Comparison of ENCODE assay signal across 12 cellular contexts in genomic region chr5:28779161-28779754, GRCh38.
A peak's percentile ranks its signal among the peaks of the same experiment; 100 is the strongest.
DNase-seq lines count a peak whose midpoint lies in the region; FAIRE-seq and TF ChIP-seq lines count a peak whose summit lies in the region.
"Had no signal": no experiment of that assay in that cellular context is flagged by ENCODE, and none has a peak within 500 bp of the region (broad histone marks: within the 10 kb centered on the region; RNA-seq: fewer than 3 reads in every experiment).

No MANE protein-coding gene starts in this region.

- H4K91ac ChIP-seq in H1 (replicated peaks; ENCODE audit: insufficient read length, low read length) = no peak overlapping the region

- FAIRE-seq in HTR-8/SVneo (lab: Jason Lieb, UNC) (no peak), H1 (lab: Jason Lieb, UNC) (no peak)

- DNase-seq in A673 (ENCODE audit: low spot score) = peak; percentile 15
- peak; percentile 49 for DNase-seq in HTR-8/SVneo (ENCODE audit: insufficient read length, low spot score)
- no peak for DNase-seq in H1 (ENCODE audit: low read depth in 1 of 2, low spot score in 2 of 2)
- DNase-seq in islet precursor cell = no peak
- no peak for DNase-seq in cardiac septum (ENCODE audit: low spot score)
- no peak for DNase-seq in uterus
- DNase-seq in sigmoid colon = no peak
- DNase-seq: aorta, retina had no signal

- no peak overlapping the region for H2BK20ac ChIP-seq in H1 (ENCODE audit: low read length)

- no peak overlapping the region for H3K14ac ChIP-seq in H1 (ENCODE audit: insufficient read length)

- no peak overlapping the region for H2AK5ac ChIP-seq in H1 (ENCODE audit: low read depth, low read length)

- no peaks in the 10 kb centered on the region for H3K79me1 ChIP-seq in H1 (ENCODE audit: low read depth, low read length)

- H4K5ac ChIP-seq in H1 (ENCODE audit: insufficient read length, low read depth, low read length) = no peak overlapping the region

- H3K4ac ChIP-seq in H1 (replicated peaks; ENCODE audit: insufficient read length, low read depth, low read length) = no peak overlapping the region

- no peak overlapping the region for H3K4me2 ChIP-seq in OCI-LY3 (ENCODE audit: low read length)
- no peak overlapping the region for H3K4me2 ChIP-seq in H1 (ENCODE audit: insufficient read depth in 1 of 2, low read depth in 2 of 2, low read length in 2 of 2)

- BruUV-seq in A673 (replicated peaks; lab: Mats Ljungman, UMichigan) = no TSS peak

- H3K27ac ChIP-seq in A673 (ENCODE audit: low read depth, low read length, poor library complexity, severe bottlenecking) = no peak overlapping the region
- H3K27ac ChIP-seq in OCI-LY3 (ENCODE audit: low read length) = no peak overlapping the region
- H3K27ac ChIP-seq in H1 (ENCODE audit: low read depth, low read length) = no peak overlapping the region
- H3K27ac ChIP-seq in uterus = no peak overlapping the region
- no peak overlapping the region for H3K27ac ChIP-seq in sigmoid colon
- H3K27ac ChIP-seq: SJCRH30 had no signal

- TF ChIP-seq RAD21 in H1 (IDR thresholded peaks at IDR 0.05 in 1 of 2, conservative IDR thresholded peaks at IDR 0.05 in 1 of 2; ENCODE audit: low read depth in 2 of 2, low read length in 2 of 2) = peak; percentile 82

- no peak for TF ChIP-seq EP300 in H1 (IDR thresholded peaks at IDR 0.05; ENCODE audit: borderline replicate concordance in 1 of 2, low read depth in 2 of 2, low read length in 2 of 2)
- TF ChIP-seq EP300 in sigmoid colon (IDR thresholded peaks at IDR 0.05) = no peak

- no peak overlapping the region for H2BK15ac ChIP-seq in H1 (ENCODE audit: low read length)

- no peak overlapping the region for H3K56ac ChIP-seq in H1 (replicated peaks; ENCODE audit: insufficient read length, low read depth, low read length)

- no peaks in the 10 kb centered on the region for H3K27me3 ChIP-seq in A673 (replicated peaks; ENCODE audit: insufficient read depth, low read depth, low read length, poor library complexity)
- H3K27me3 ChIP-seq in OCI-LY3 (ENCODE audit: low read depth, low read length) = no peaks in the 10 kb centered on the region
- H3K27me3 ChIP-seq in H1 (replicated peaks in 1 of 4; ENCODE audit: control insufficient read depth in 3 of 4, extremely low read depth in 1 of 4, insufficient read depth in 3 of 4, low read length in 3 of 4) = no peaks in the 10 kb centered on the region
- no peaks in the 10 kb centered on the region for H3K27me3 ChIP-seq in uterus
- no peaks in the 10 kb centered on the region for H3K27me3 ChIP-seq in sigmoid colon
- H3K27me3 ChIP-seq: SJCRH30 had no signal

- H2BK12ac ChIP-seq in H1 (ENCODE audit: low read depth, low read length) = no peak overlapping the region

- H3K9me3 ChIP-seq in A673 (ENCODE audit: low read depth, low read length, poor library complexity, severe bottlenecking) (no peaks in the 10 kb centered on the region), OCI-LY3 (ENCODE audit: insufficient read depth, low read length) (no peaks in the 10 kb centered on the region), H1 (ENCODE audit: insufficient read depth in 2 of 2, low read depth in 1 of 2, low read length in 1 of 2) (no peaks in the 10 kb centered on the region), uterus (no peaks in the 10 kb centered on the region), sigmoid colon (no peaks in the 10 kb centered on the region)
- H3K9me3 ChIP-seq: SJCRH30 had no signal

- POLR2A ChIA-PET in A673 (lab: Charles Lee; ENCODE audit: low non-redundant PET) (no interaction called here), H1 (lab: Charles Lee; ENCODE audit: partially characterized antibody) (no interaction called here)

- H4K8ac ChIP-seq in H1 (ENCODE audit: extremely low read depth, insufficient read depth, low read length) = no peak overlapping the region

- H3K18ac ChIP-seq in H1 (ENCODE audit: extremely low read depth, low read length) = no peak overlapping the region

- H3K4me1 ChIP-seq in A673 (ENCODE audit: insufficient read depth, low read length, poor library complexity, severe bottlenecking) = no peaks in the 10 kb centered on the region
- H3K4me1 ChIP-seq in OCI-LY3 (ENCODE audit: low read length) = no peaks in the 10 kb centered on the region
- no peaks in the 10 kb centered on the region for H3K4me1 ChIP-seq in H1 (replicated peaks in 1 of 4; ENCODE audit: control insufficient read depth in 3 of 4, insufficient read depth in 4 of 4, low read length in 3 of 4)
- no peaks in the 10 kb centered on the region for H3K4me1 ChIP-seq in uterus
- H3K4me1 ChIP-seq in sigmoid colon = no peaks in the 10 kb centered on the region
- H3K4me1 ChIP-seq: SJCRH30 had no signal

- CTCF ChIA-PET in A673 (lab: Charles Lee) = no interaction called here
- CTCF ChIA-PET in H1 (lab: Charles Lee; ENCODE audit: partially characterized antibody) = interaction anchor here (1.1 to 1.2 kb wide), 2 partner anchors 9 to 10 kb away, joined by 3 to 4 read pairs; no protein-coding TSS in a partner anchor

- H2BK120ac ChIP-seq in H1 (replicated peaks; ENCODE audit: low read depth, low read length) = no peak overlapping the region

- no peaks in the 10 kb centered on the region for H3K23me2 ChIP-seq in H1 (ENCODE audit: low read depth, low read length)

- no peak overlapping the region for H3K23ac ChIP-seq in H1 (ENCODE audit: insufficient read length)

- H4K20me1 ChIP-seq in OCI-LY3 (ENCODE audit: insufficient read depth, low read length) = no peaks in the 10 kb centered on the region
- H4K20me1 ChIP-seq in H1 (replicated peaks in 1 of 2; ENCODE audit: control insufficient read depth in 1 of 2, insufficient read depth in 2 of 2, low read length in 2 of 2) = no peaks in the 10 kb centered on the region

- H2BK5ac ChIP-seq in H1 (ENCODE audit: low read depth, low read length) = no peak overlapping the region

- intact Hi-C loops in A673 (cut with micrococcal nuclease; ENCODE audit: unreplicated experiment) = loop anchor here (10.0 kb wide), 1 partner anchor 1094 kb away; no protein-coding TSS in a partner anchor
- intact Hi-C loops in cardiac septum (cut with DNase I) = no loop called here
- intact Hi-C loops in uterus (cut with DNase I; ENCODE audit: low total_unique reads) = no loop called here
- intact Hi-C loops in sigmoid colon (cut with DNase I) = no loop called here

- no peaks in the 10 kb centered on the region for H3K79me2 ChIP-seq in OCI-LY3 (ENCODE audit: low read length)
- no peaks in the 10 kb centered on the region for H3K79me2 ChIP-seq in H1 (ENCODE audit: control insufficient read depth in 1 of 2, insufficient read depth in 2 of 2, low read length in 2 of 2)

- no peak overlapping the region for H3K9ac ChIP-seq in OCI-LY3 (ENCODE audit: low read length)
- H3K9ac ChIP-seq in H1 (replicated peaks in 1 of 4; ENCODE audit: extremely low read depth in 1 of 4, low read depth in 3 of 4, low read length in 3 of 4) = no peak overlapping the region

- H2AFZ ChIP-seq in OCI-LY3 (ENCODE audit: low read depth, low read length) = no peak overlapping the region
- no peak overlapping the region for H2AFZ ChIP-seq in H1 (ENCODE audit: low read length)

- TF ChIP-seq POLR2A in H1 (IDR thresholded peaks at IDR 0.05; ENCODE audit: control extremely low read depth in 1 of 2, low read depth in 2 of 2, low read length in 2 of 2) (no peak), uterus (IDR thresholded peaks at IDR 0.05) (no peak), sigmoid colon (IDR thresholded peaks at IDR 0.05) (no peak)

- no peak overlapping the region for H3K4me3 ChIP-seq in A673 (ENCODE audit: low read depth, low read length, poor library complexity, severe bottlenecking)
- no peak overlapping the region for H3K4me3 ChIP-seq in OCI-LY3 (ENCODE audit: low read length)
- no peak overlapping the region for H3K4me3 ChIP-seq in H1 (ENCODE audit: extremely low read depth in 1 of 4, insufficient read depth in 2 of 4, low read depth in 3 of 4, low read length in 4 of 4)
- no peak overlapping the region for H3K4me3 ChIP-seq in uterus
- H3K4me3 ChIP-seq in sigmoid colon = no peak overlapping the region
- H3K4me3 ChIP-seq: lung, SJCRH30 had no signal

- H3K36me3 ChIP-seq in A673 (ENCODE audit: insufficient read depth, low read length, poor library complexity, severe bottlenecking) (no peaks in the 10 kb centered on the region), OCI-LY3 (replicated peaks; ENCODE audit: low read depth, low read length) (no peaks in the 10 kb centered on the region), H1 (ENCODE audit: control insufficient read depth in 2 of 4, insufficient read depth in 4 of 4, low read length in 3 of 4) (no peaks in the 10 kb centered on the region), uterus (no peaks in the 10 kb centered on the region), sigmoid colon (no peaks in the 10 kb centered on the region)
- H3K36me3 ChIP-seq: SJCRH30 had no signal

- TF ChIP-seq CTCF in A673 (conservative IDR thresholded peaks at IDR 0.05; ENCODE audit: low read depth, low read length) (peak; percentile 38; the same call in 1 of the 2 replicates), OCI-LY3 (IDR thresholded peaks at IDR 0.05; ENCODE audit: low read depth, low read length) (peak; percentile 32), H1 (IDR thresholded peaks at IDR 0.05; ENCODE audit: control extremely low read depth in 1 of 3, insufficient read depth in 1 of 3, low read depth in 1 of 3, low read length in 3 of 3) (peak in 2 of 3 experiments; percentile 52 to 62; a peak in 2 of 4 replicates), uterus (IDR thresholded peaks at IDR 0.05) (no peak), sigmoid colon (IDR thresholded peaks at IDR 0.05) (no peak)

TF ChIP-seq in H1, 55 proteins besides CTCF, POLR2A, EP300 and RAD21 (continues in another document):
- TF ChIP-seq CEBPB (IDR thresholded peaks at IDR 0.05; ENCODE audit: low read depth, low read length) (no peak), NANOG (IDR thresholded peaks at IDR 0.05; ENCODE audit: insufficient read depth, low read depth, low read length, poor library complexity, severe bottlenecking) (no peak), SP2 (IDR thresholded peaks at IDR 0.05; ENCODE audit: low read length) (no peak), EZH2 (IDR thresholded peaks at IDR 0.05; ENCODE audit: low read depth, low read length, severe bottlenecking) (no peak)

Comparison
In these comparisons a context has a peak if more than half of its experiments do, and no peak if none do; other contexts are left out.
1. DNase-seq: peak in A673 (single experiment) and HTR-8/SVneo (single experiment); none in H1 (0 of 2), islet precursor cell (single experiment), cardiac septum (single experiment), uterus (0 of 2) and sigmoid colon (single experiment).
2. CTCF ChIP-seq: peak in A673 (single experiment), OCI-LY3 (single experiment) and H1 (2 of 3); none in uterus (0 of 4) and sigmoid colon (0 of 4).